17 cellular contexts compared by ENCODE assay signal in the genomic region with DNA sequence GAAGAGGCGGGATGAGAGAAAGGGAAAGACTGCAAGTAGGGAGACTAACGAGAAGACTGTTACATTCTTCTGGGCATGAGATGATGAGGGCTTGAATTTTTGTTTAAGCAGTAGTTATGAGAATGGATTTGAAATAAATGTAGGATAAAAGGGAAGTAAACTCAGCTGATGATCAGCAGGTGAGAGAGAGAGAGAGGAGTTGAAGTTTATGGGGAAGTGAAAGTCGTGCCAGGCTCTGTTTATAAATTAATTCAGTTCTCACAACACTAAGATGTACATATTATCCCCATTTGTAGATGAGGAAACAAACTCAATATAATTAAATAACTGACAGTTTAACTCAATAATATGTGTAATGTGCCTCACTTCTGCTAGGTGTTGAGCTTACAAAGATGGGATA.
"Had no signal": no experiment of that assay in that cellular context is flagged by ENCODE, and none has a peak within 500 bp of the region (broad histone marks: within the 10 kb centered on the region; RNA-seq: fewer than 3 reads in every experiment).

No MANE protein-coding gene starts in this region.

- DNase-seq: activated CD4-positive, CD25-positive, alpha-beta regulatory T cell treated with anti-CD3 and anti-CD28 coated beads, Interleukin-2, amount 50 U/mL, for 72 hours; activated naive CD4-positive, alpha-beta T cell treated with Interleukin-2 at 50 U/mL for 16 hours; anterior cingulate cortex; brain microvascular endothelial cell; effector CD4-positive, alpha-beta T cell; esophagus squamous epithelium; hippocampal formation; left ventricle myocardium inferior; natural killer cell; stimulated activated CD4-positive, alpha-beta T cell treated with anti-CD3 and anti-CD28 coated beads, Interleukin-4, amount 100 ng/mL, for 24 hours; stimulated activated naive CD8-positive, alpha-beta T cell treated with anti-CD3 and anti-CD28 coated beads, Interleukin-15, Interleukin-2, amounts not matched to agents 100 U/mL and 50 U/mL, for 24 hours; transverse colon had no signal

- H3K4me3 Mint-ChIP-seq: central memory CD8-positive, alpha-beta T cell; natural killer cell had no signal

- H3K36me3 ChIP-seq: brain microvascular endothelial cell, esophagus squamous epithelium, left ventricle myocardium inferior, neutrophil, transverse colon had no signal

- H3K27ac ChIP-seq: brain microvascular endothelial cell, coronary artery, esophagus squamous epithelium, left ventricle myocardium inferior, neutrophil, transverse colon had no signal

- H3K9me3 Mint-ChIP-seq: central memory CD8-positive, alpha-beta T cell; natural killer cell had no signal

- H3K9me3 ChIP-seq: neutrophil had no signal

- FAIRE-seq: endothelial cell of umbilical vein, keratinocyte had no signal

- H3K4me1 ChIP-seq: esophagus squamous epithelium, left ventricle myocardium inferior, transverse colon had no signal

- H3K4me1 Mint-ChIP-seq: central memory CD8-positive, alpha-beta T cell; natural killer cell had no signal

- H3K27me3 ChIP-seq: brain microvascular endothelial cell, esophagus squamous epithelium, neutrophil, transverse colon had no signal

- H3K4me3 ChIP-seq: coronary artery, esophagus squamous epithelium, left ventricle myocardium inferior, transverse colon had no signal

- H3K27ac Mint-ChIP-seq: natural killer cell had no signal

- ATAC-seq: natural killer cell; stimulated activated naive CD8-positive, alpha-beta T cell treated with anti-CD3 and anti-CD28 coated beads, Interleukin-15, Interleukin-2, amounts not matched to agents 100 U/mL and 50 U/mL, for 24 hours had no signal

- H3K36me3 Mint-ChIP-seq: natural killer cell had no signal
